ENCODE assay signal across 18 cellular contexts in genomic region chr7:148037049-148037448, GRCh38.
"Had no signal": no experiment of that assay in that cellular context is flagged by ENCODE, and none has a peak within 500 bp of the region (broad histone marks: within the 10 kb centered on the region; RNA-seq: fewer than 3 reads in every experiment).

No MANE protein-coding gene starts in this region.

- H3K27ac ChIP-seq: heart left ventricle, neutrophil, stomach, thoracic aorta, transverse colon had no signal

- H3K4me3 ChIP-seq: heart left ventricle, stomach, thoracic aorta, transverse colon had no signal

- H3K36me3 ChIP-seq: heart left ventricle, neutrophil, stomach, thoracic aorta, transverse colon had no signal

- DNase-seq: effector memory CD4-positive, alpha-beta T cell; heart left ventricle; hypothalamus; islet precursor cell; mammary epithelial cell; naive thymus-derived CD4-positive, alpha-beta T cell; posterior cingulate gyrus; stimulated activated CD4-positive, alpha-beta T cell treated with anti-CD3 and anti-CD28 coated beads, Interleukin-2, amount 100 ng/mL, for 24 hours; stimulated activated CD4-positive, alpha-beta T cell treated with anti-CD3 and anti-CD28 coated beads, Interleukin-4, amount 100 ng/mL, for 4 hours; stimulated activated naive CD4-positive, alpha-beta T cell; stomach; substantia nigra; transverse colon had no signal

- H3K36me3 Mint-ChIP-seq: naive thymus-derived CD4-positive, alpha-beta T cell had no signal

- H3K4me1 ChIP-seq: heart left ventricle, stomach, transverse colon had no signal

- H3K27ac Mint-ChIP-seq: naive thymus-derived CD4-positive, alpha-beta T cell had no signal

- H3K4me3 Mint-ChIP-seq: naive thymus-derived CD4-positive, alpha-beta T cell had no signal

- H3K27me3 ChIP-seq: heart left ventricle, neutrophil, stomach, transverse colon had no signal

- ATAC-seq: esophagus mucosa; heart left ventricle; left lobe of liver; naive thymus-derived CD4-positive, alpha-beta T cell; sciatic nerve had no signal

- H3K4me1 Mint-ChIP-seq: naive thymus-derived CD4-positive, alpha-beta T cell had no signal
